Comparison of ENCODE assay signal across 8 cellular contexts in genomic region chr5:96439477-96440184, GRCh38. TPM values are rescaled to one million over a fixed set of nuclear protein-coding genes. Genes with fewer than 3 reads are reported as not detected.
DNase-seq lines count a peak whose midpoint lies in the region; ATAC-seq and TF ChIP-seq lines count a peak whose summit lies in the region.
"Had no signal": no experiment of that assay in that cellular context is flagged by ENCODE, and none has a peak within 500 bp of the region (broad histone marks: within the 10 kb centered on the region; RNA-seq: fewer than 3 reads in every experiment).

No MANE protein-coding gene starts in this region.

- TF ChIP-seq CTCF in retinal pigment epithelial cell (conservative IDR thresholded peaks at IDR 0.05; ENCODE audit: low read depth, low read length) (peak; percentile 33), upper lobe of left lung (IDR thresholded peaks at IDR 0.05) (no peak)

- H3K36me3 ChIP-seq in upper lobe of left lung, result no peaks in the 10 kb centered on the region
- H3K36me3 ChIP-seq: breast epithelium had no signal

- H3K4me3 ChIP-seq in retinal pigment epithelial cell (ENCODE audit: low read length) (no peak overlapping the region), upper lobe of left lung (no peak overlapping the region)
- H3K4me3 ChIP-seq: breast epithelium had no signal

- peak; percentile 62 for DNase-seq in MV-4-11 (lab: John Stamatoyannopoulos, UW)
- DNase-seq in retinal pigment epithelial cell (ENCODE audit: low read depth), result no peak
- DNase-seq in cerebellum (ENCODE audit: low spot score), result no peak
- no peak for DNase-seq in upper lobe of left lung
- DNase-seq in SKM-1 treated with dmso at 0.1 percent for 144 hours (lab: John Stamatoyannopoulos, UW; ENCODE audit: unreplicated experiment), result no peak

- ATAC-seq in GM19023 (IDR thresholded peaks at IDR 0.05; ENCODE audit: unreplicated experiment), result peak; percentile 92
- peak; percentile 91 for ATAC-seq in HG02642 (IDR thresholded peaks at IDR 0.05; ENCODE audit: poor library complexity, unreplicated experiment)
- no peak for ATAC-seq in upper lobe of left lung (ENCODE audit: low FRiP score in 2 of 2)

- no peak overlapping the region for H3K27ac ChIP-seq in upper lobe of left lung
- H3K27ac ChIP-seq: breast epithelium had no signal

- H3K4me1 ChIP-seq in upper lobe of left lung, result no peaks in the 10 kb centered on the region
- H3K4me1 ChIP-seq: breast epithelium had no signal

- WGBS in upper lobe of left lung, 2 donors, result 28 to 33% methylated on average over 3 of the region's 3 CpGs

- H3K9me3 ChIP-seq in upper lobe of left lung, result no peaks in the 10 kb centered on the region
- H3K9me3 ChIP-seq: breast epithelium had no signal

- TF ChIP-seq EP300 in upper lobe of left lung (IDR thresholded peaks at IDR 0.05), result no peak

- H3K27me3 ChIP-seq in upper lobe of left lung, result peaks cover 0 to 2% (median 0%) of the 10 kb centered on the region in 4 donors
- H3K27me3 ChIP-seq: breast epithelium had no signal

- TF ChIP-seq POLR2A in upper lobe of left lung (IDR thresholded peaks at IDR 0.05), result no peak

RNA-seq across cellular contexts. Expression of gene PCSK1, which starts 6.6 kb away (rescaled TPM):
- total RNA-seq in cerebellum, result 4.1 TPM
- under 1 TPM in 3 of 6 donors, not detected in 3; 0.20 to 0.79 (median 0.24) TPM for total RNA-seq in upper lobe of left lung

Comparison
In these comparisons a context has a peak if more than half of its experiments do, and no peak if none do; other contexts are left out.
1. ATAC-seq: peak in GM19023 (single experiment) and HG02642 (single experiment); none in upper lobe of left lung (0 of 2).